In the genomic region with DNA sequence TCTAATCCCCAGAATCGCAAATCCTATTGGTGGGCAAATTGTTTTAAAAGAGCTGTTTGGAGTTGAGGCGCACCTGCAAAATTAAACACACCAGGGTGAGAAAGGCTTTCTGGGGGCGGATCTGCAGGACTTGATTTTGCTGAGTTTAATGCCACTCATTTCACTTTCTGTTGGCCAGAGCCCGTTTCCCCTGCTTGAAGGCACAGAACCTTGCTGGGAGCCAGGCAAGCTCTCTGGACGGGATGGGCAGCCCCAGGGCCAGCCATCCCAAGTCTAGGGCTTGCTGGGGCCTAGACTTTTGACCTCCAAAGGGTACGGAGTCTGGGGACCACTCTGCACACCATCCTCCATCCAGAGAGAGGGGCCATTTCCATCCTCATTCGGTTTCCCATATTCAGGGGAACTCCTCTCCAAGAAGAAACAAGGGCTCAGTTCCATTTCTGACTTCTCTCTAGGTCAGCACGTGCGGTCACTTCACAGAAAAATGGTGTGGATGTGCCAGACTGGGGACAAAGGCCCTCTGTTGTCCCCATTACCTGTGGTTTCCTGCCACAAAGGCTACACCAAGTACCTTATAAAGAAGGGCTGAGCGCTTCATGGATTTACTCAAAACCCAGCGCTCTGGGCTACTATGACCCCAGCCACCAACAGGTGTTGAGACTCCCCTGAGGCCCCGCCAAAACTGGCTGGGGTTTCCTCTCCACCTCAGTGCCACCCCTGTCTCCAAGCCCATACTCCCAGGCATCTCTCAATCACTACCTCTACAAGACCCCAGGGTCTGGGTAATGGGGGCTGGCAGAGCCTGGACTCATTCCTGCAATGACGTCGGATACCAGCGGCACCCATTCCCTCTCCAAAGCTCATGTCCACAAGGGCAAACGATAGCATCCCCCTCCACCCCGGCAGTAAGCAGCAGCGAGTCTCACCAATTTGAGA, we compare ENCODE assay signal across 9 cellular contexts.
DNase-seq lines count a peak whose midpoint lies in the region; ATAC-seq and TF ChIP-seq lines count a peak whose summit lies in the region.
"Had no signal": no experiment of that assay in that cellular context is flagged by ENCODE, and none has a peak within 500 bp of the region (broad histone marks: within the 10 kb centered on the region; RNA-seq: fewer than 3 reads in every experiment).

No MANE protein-coding gene starts in this region.

- intact Hi-C loops in CD14-positive monocyte (cut with micrococcal nuclease), result loop anchor here (2.0 to 10.0 kb wide), 9 partner anchors 27 to 231 kb away; a partner anchor contains a TSS

- H3K4me3 Mint-ChIP-seq in CD14-positive monocyte (peak overlapping the region; percentile 26 to 39), naive B cell (peak overlapping the region in 7 of 8 donors; percentile 67 to 95 (median 88))

- H3K27me3 Mint-ChIP-seq in CD14-positive monocyte (ENCODE audit: low read depth in 3 of 3), result peaks cover 0 to 1% (median 0%) of the 10 kb centered on the region in 3 donors
- no peaks in the 10 kb centered on the region for H3K27me3 Mint-ChIP-seq in naive B cell

- ATAC-seq in GM21825 (IDR thresholded peaks at IDR 0.05; ENCODE audit: unreplicated experiment), result peak; percentile 50
- peak; percentile 16 to 42 for ATAC-seq in naive B cell (ENCODE audit: low read depth in 2 of 2)

- no peak for TF ChIP-seq CTCF in CD14-positive monocyte (IDR thresholded peaks at IDR 0.05)

- H3K36me3 Mint-ChIP-seq in CD14-positive monocyte (peaks cover 3 to 8% of the 10 kb centered on the region in 2 donors), naive B cell (no peaks in the 10 kb centered on the region)

- H3K9me3 Mint-ChIP-seq in CD14-positive monocyte (peaks cover 4 to 11% (median 6%) of the 10 kb centered on the region in 7 donors), naive B cell (peaks cover 0 to 6% (median 2%) of the 10 kb centered on the region in 7 donors)

- H3K4me1 Mint-ChIP-seq in CD14-positive monocyte, result peaks cover 61% of the 10 kb centered on the region
- peaks cover 27 to 39% (median 33%) of the 10 kb centered on the region in 3 donors for H3K4me1 Mint-ChIP-seq in naive B cell

- no peak for DNase-seq in CD14-positive monocyte (ENCODE audit: low spot score)
- peak; percentile 59 to 65 for DNase-seq in activated T-cell treated with anti-CD3 and anti-CD28 coated beads, Interleukin-2, amount 50 U/mL, for 48 hours
- no peak for DNase-seq in naive B cell
- DNase-seq in NK-92 treated with Interleukin-12 subunit alpha and Interleukin-12 subunit beta, amount 100 ng/mL, for 24 hours (lab: John Stamatoyannopoulos, UW), result no peak
- DNase-seq in SHP77 treated with DMSO at 0.1 percent for 48 hours (lab: John Stamatoyannopoulos, UW), result no peak
- no peak for DNase-seq in effector CD8-positive, alpha-beta T cell (lab: John Stamatoyannopoulos, UW)
- DNase-seq in C1 segment of cervical spinal cord (lab: John Stamatoyannopoulos, UW), result no peak
- DNase-seq: MG63 had no signal

- peak overlapping the region; percentile 54 to 97 (median 92) for H3K27ac Mint-ChIP-seq in CD14-positive monocyte
- peak overlapping the region in 5 of 6 donors; percentile 34 to 69 (median 53) for H3K27ac Mint-ChIP-seq in naive B cell

Comparison
In these comparisons a context has a peak if more than half of its experiments do, and no peak if none do; other contexts are left out.
1. DNase-seq: peak in activated T-cell treated with anti-CD3 and anti-CD28 coated beads, Interleukin-2, amount 50 U/mL, for 48 hours (2 of 2); none in CD14-positive monocyte (single experiment), naive B cell (single experiment), NK-92 treated with Interleukin-12 subunit alpha and Interleukin-12 subunit beta, amount 100 ng/mL, for 24 hours (single experiment), SHP77 treated with DMSO at 0.1 percent for 48 hours (single experiment), effector CD8-positive, alpha-beta T cell (single experiment) and C1 segment of cervical spinal cord (0 of 14).